In the genomic region with DNA sequence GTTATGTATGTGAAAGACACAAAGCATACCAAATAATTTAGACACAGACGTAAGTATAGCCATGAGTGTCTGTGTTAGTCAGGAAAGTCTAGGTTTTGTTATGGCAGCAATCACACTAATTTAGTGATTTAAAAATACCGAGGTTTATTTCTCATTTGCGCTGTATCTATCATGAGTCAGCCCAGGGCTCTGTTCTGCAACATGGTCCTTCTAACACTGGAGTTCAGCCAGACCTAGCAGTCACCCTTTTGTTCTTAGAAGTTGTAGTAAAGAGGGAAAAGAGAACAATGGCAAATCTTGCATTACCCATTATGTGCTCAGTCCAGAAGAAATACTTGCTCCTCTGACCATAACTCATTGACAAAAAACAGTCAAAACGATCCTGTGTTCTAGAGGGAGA, we compare ENCODE assay signal across 15 cellular contexts.
"Had no signal": no experiment of that assay in that cellular context is flagged by ENCODE, and none has a peak within 500 bp of the region (broad histone marks: within the 10 kb centered on the region; RNA-seq: fewer than 3 reads in every experiment).

No MANE protein-coding gene starts in this region.

- DNase-seq: activated CD4-positive, alpha-beta T cell treated with anti-CD3 and anti-CD28 coated beads for 36 hours; activated CD8-positive, alpha-beta T cell treated with anti-CD3 and anti-CD28 coated beads for 36 hours; activated gamma-delta T cell; activated T-cell treated with anti-CD3 and anti-CD28 coated beads, Interleukin-2, amount 50 U/mL, for 48 hours; amygdala; dorsolateral prefrontal cortex; endodermal cell; erythroblast; left lung; naive B cell; pancreas; retina; T-helper 17 cell; upper lobe of right lung had no signal

- ATAC-seq: activated CD4-positive, alpha-beta T cell treated with anti-CD3 and anti-CD28 coated beads for 36 hours; activated CD8-positive, alpha-beta T cell treated with anti-CD3 and anti-CD28 coated beads for 36 hours; left lung; pancreas; stimulated activated effector memory CD8-positive, alpha-beta T cell treated with anti-CD3 and anti-CD28 coated beads, Interleukin-12 subunit alpha, Interleukin-12 subunit beta, amount 100 ng/mL, for 72 hours; T-helper 17 cell; upper lobe of right lung had no signal
